31 cellular contexts compared by ENCODE assay signal in genomic region chr10:126955396-126955795, GRCh38. TPM values are rescaled to one million over a fixed set of nuclear protein-coding genes. Genes with fewer than 3 reads are reported as not detected.
DNase-seq lines count a peak whose midpoint lies in the region; ATAC-seq and TF ChIP-seq lines count a peak whose summit lies in the region.
"Had no signal": no experiment of that assay in that cellular context is flagged by ENCODE, and none has a peak within 500 bp of the region (broad histone marks: within the 10 kb centered on the region; RNA-seq: fewer than 3 reads in every experiment).

No MANE protein-coding gene starts in this region.

- H3K27me3 ChIP-seq in colonic mucosa: no peaks in the 10 kb centered on the region
- H3K27me3 ChIP-seq: adrenal gland, heart right ventricle, pancreas, upper lobe of right lung had no signal

- H3K9me3 ChIP-seq in mucosa of descending colon (no peaks in the 10 kb centered on the region), colonic mucosa (no peaks in the 10 kb centered on the region)
- H3K9me3 ChIP-seq: adrenal gland, pancreas, upper lobe of right lung had no signal

- intact Hi-C loops in MCF 10A (cut with micrococcal nuclease) (no loop called here), mucosa of descending colon (cut with DNase I, micrococcal nuclease) (no loop called here), colonic mucosa (cut with DNase I) (no loop called here)

- TF ChIP-seq CTCF in MCF 10A (IDR thresholded peaks at IDR 0.05; ENCODE audit: unreplicated experiment): no peak
- no peak for TF ChIP-seq CTCF in mucosa of descending colon (IDR thresholded peaks at IDR 0.05)
- no peak for TF ChIP-seq CTCF in colonic mucosa (IDR thresholded peaks at IDR 0.05)

- DNase-seq in COLO668 (lab: John Stamatoyannopoulos, UW; ENCODE audit: unreplicated experiment): peak; percentile 3
- DNase-seq in MCF 10A (ENCODE audit: unreplicated experiment): peak; percentile 58
- DNase-seq in globus pallidus (ENCODE audit: low spot score): peak; percentile 42
- DNase-seq in mucosa of descending colon: peak in 2 of 3 donors; percentile 17 to 37
- no peak for DNase-seq in GM19238 (ENCODE audit: insufficient read length, low spot score)
- DNase-seq in activated CD8-positive, alpha-beta memory T cell treated with anti-CD3 and anti-CD28 coated beads, Interleukin-2, amount 50 U/mL, for 4 hours: no peak
- no peak for DNase-seq in colonic mucosa
- DNase-seq: activated CD4-positive, alpha-beta T cell treated with anti-CD3 and anti-CD28 coated beads, Interleukin-2, amount 50 U/mL, for 1 hour; activated naive CD4-positive, alpha-beta T cell treated with Interleukin-2 at 50 U/mL for 16 hours; activated T-cell treated with anti-CD3 and anti-CD28 coated beads, Interleukin-2, amount 50 U/mL, for 48 hours; adrenal gland; DMS53; effector CD8-positive, alpha-beta T cell; erythroblast; foreskin fibroblast; HCEC 1CT; heart right ventricle; left cardiac atrium; NCI-H1105; NCI-H2081; NCI-H774; retina; SHP77; upper lobe of right lung had no signal

- ATAC-seq in mucosa of descending colon (peak; percentile 62), GM21526 (IDR thresholded peaks at IDR 0.05; ENCODE audit: low FRiP score, unreplicated experiment) (no peak)
- ATAC-seq: left cardiac atrium, upper lobe of right lung had no signal

- no peaks in the 10 kb centered on the region for H3K27me3 Mint-ChIP-seq in MCF 10A (ENCODE audit: insufficient read depth, unreplicated experiment)
- H3K27me3 Mint-ChIP-seq: B cell, brain had no signal

- peaks cover 4% of the 10 kb centered on the region for H3K4me1 Mint-ChIP-seq in MCF 10A (ENCODE audit: insufficient read depth, unreplicated experiment)
- H3K4me1 Mint-ChIP-seq: B cell, brain, mesothelial cell of epicardium had no signal

- no peak overlapping the region for H3K9ac ChIP-seq in colonic mucosa (ENCODE audit: low read depth in 2 of 2, low read length in 2 of 2)

- no peak overlapping the region for H3K4me3 Mint-ChIP-seq in MCF 10A (ENCODE audit: unreplicated experiment)
- H3K4me3 Mint-ChIP-seq: B cell, brain, mesothelial cell of epicardium, nephron had no signal

- CTCF ChIA-PET in MCF 10A (lab: Yijun Ruan, JAX): no interaction called here

- no peaks in the 10 kb centered on the region for H3K4me1 ChIP-seq in mucosa of descending colon (ENCODE audit: low read depth)
- H3K4me1 ChIP-seq in colonic mucosa: no peaks in the 10 kb centered on the region
- H3K4me1 ChIP-seq: adrenal gland, pancreas, upper lobe of right lung had no signal

- H3K27ac ChIP-seq in colonic mucosa: no peak overlapping the region
- H3K27ac ChIP-seq: adrenal gland, heart right ventricle, pancreas, upper lobe of right lung, VCaP had no signal

- H3K36me3 ChIP-seq in mucosa of descending colon (ENCODE audit: low read depth) (no peaks in the 10 kb centered on the region), colonic mucosa (no peaks in the 10 kb centered on the region)
- H3K36me3 ChIP-seq: adrenal gland, heart right ventricle, pancreas, upper lobe of right lung had no signal

- H3K27ac Mint-ChIP-seq in MCF 10A (ENCODE audit: low read depth, unreplicated experiment): no peak overlapping the region
- H3K27ac Mint-ChIP-seq: B cell, mesothelial cell of epicardium, nephron had no signal

- no peaks in the 10 kb centered on the region for H3K9me3 Mint-ChIP-seq in MCF 10A (ENCODE audit: unreplicated experiment)
- H3K9me3 Mint-ChIP-seq: brain, mesothelial cell of epicardium, nephron had no signal

- H3K36me3 Mint-ChIP-seq in MCF 10A (ENCODE audit: insufficient read depth, unreplicated experiment): no peaks in the 10 kb centered on the region
- H3K36me3 Mint-ChIP-seq: brain had no signal

- H3K4me3 ChIP-seq in mucosa of descending colon (no peak overlapping the region), colonic mucosa (no peak overlapping the region)
- H3K4me3 ChIP-seq: adrenal gland, heart right ventricle, pancreas, upper lobe of right lung had no signal

- no TSS peak for BruUV-seq in MCF 10A (replicated peaks; lab: Mats Ljungman, UMichigan)

- POLR2A ChIA-PET in MCF 10A (lab: Yijun Ruan, JAX): no interaction called here

RNA-seq across cellular contexts. Expression of gene DOCK1, which starts 50.2 kb away (rescaled TPM):
- 40.0 and 42.4 TPM in 2 replicates for total RNA-seq in MCF 10A (2022)
- 100 to 1,000 TPM in 1 of 3 donors, 10 to 100 TPM in 2; 56.5 to 103 (median 74.1) TPM for total RNA-seq in mucosa of descending colon
- total RNA-seq in colonic mucosa: 10 to 100 TPM; 46.4 to 49.0 TPM
- total RNA-seq: B cell had no signal

Comparison
In these comparisons a context has a peak if more than half of its experiments do, and no peak if none do; other contexts are left out.
1. DNase-seq: peak in COLO668 (single experiment), MCF 10A (single experiment), globus pallidus (single experiment) and mucosa of descending colon (2 of 3); none in GM19238 (single experiment), activated CD8-positive, alpha-beta memory T cell treated with anti-CD3 and anti-CD28 coated beads, Interleukin-2, amount 50 U/mL, for 4 hours (single experiment) and colonic mucosa (single experiment).